In genomic region chr10:16799621-16800020, GRCh38 we compare ENCODE assay signal across 13 cellular contexts. TPM values are rescaled to one million over a fixed set of nuclear protein-coding genes. Genes with fewer than 3 reads are reported as not detected.
DNase-seq lines count a peak whose midpoint lies in the region; ATAC-seq and TF ChIP-seq lines count a peak whose summit lies in the region.
"Had no signal": no experiment of that assay in that cellular context is flagged by ENCODE, and none has a peak within 500 bp of the region (broad histone marks: within the 10 kb centered on the region; RNA-seq: fewer than 3 reads in every experiment).

No MANE protein-coding gene starts in this region.

- no peak overlapping the region for H3K4me3 ChIP-seq in lower lobe of right lung

- peak overlapping the region in 1 of 2 donors; percentile 75 for H3K4me3 Mint-ChIP-seq in activated T-cell treated with anti-CD3 and anti-CD28 coated beads, Interleukin-2, amount 50 U/mL, for 72 hours

- H3K9me3 ChIP-seq in lower lobe of right lung = no peaks in the 10 kb centered on the region

- intact Hi-C loops in lower lobe of right lung (cut with DNase I) = no loop called here

- H3K27ac Mint-ChIP-seq in activated T-cell treated with anti-CD3 and anti-CD28 coated beads, Interleukin-2, amount 50 U/mL, for 72 hours = peak overlapping the region; percentile 71

- no peaks in the 10 kb centered on the region for H3K27me3 Mint-ChIP-seq in activated T-cell treated with anti-CD3 and anti-CD28 coated beads, Interleukin-2, amount 50 U/mL, for 72 hours (ENCODE audit: low read depth)
- H3K27me3 Mint-ChIP-seq: activated naive CD8-positive, alpha-beta T cell had no signal

- no peaks in the 10 kb centered on the region for H3K36me3 ChIP-seq in lower lobe of right lung

- H3K9me3 Mint-ChIP-seq in activated T-cell treated with anti-CD3 and anti-CD28 coated beads, Interleukin-2, amount 50 U/mL, for 72 hours = no peaks in the 10 kb centered on the region

- H3K36me3 Mint-ChIP-seq in activated T-cell treated with anti-CD3 and anti-CD28 coated beads, Interleukin-2, amount 50 U/mL, for 72 hours (ENCODE audit: insufficient read depth in 2 of 2) = peaks cover 8 to 9% of the 10 kb centered on the region in 2 donors

- ATAC-seq in GM18498 (IDR thresholded peaks at IDR 0.05; ENCODE audit: unreplicated experiment) (peak; percentile 78), GM19372 (IDR thresholded peaks at IDR 0.05; ENCODE audit: low read depth, unreplicated experiment) (peak; percentile 82), HG02885 (IDR thresholded peaks at IDR 0.05; ENCODE audit: poor library complexity, unreplicated experiment) (peak; percentile 92), lower lobe of right lung (no peak)
- peak; percentile 32 to 73 for ATAC-seq in activated T-cell treated with anti-CD3 and anti-CD28 coated beads, Interleukin-2, amount 50 U/mL, for 72 hours (replicated peaks in 1 of 2)

- no peaks in the 10 kb centered on the region for H3K27me3 ChIP-seq in lower lobe of right lung (ENCODE audit: low read depth)

- H3K4me1 Mint-ChIP-seq in activated T-cell treated with anti-CD3 and anti-CD28 coated beads, Interleukin-2, amount 50 U/mL, for 72 hours (ENCODE audit: low read depth) = peaks cover 31% of the 10 kb centered on the region

- H3K4me1 ChIP-seq in lower lobe of right lung = peaks cover 5% of the 10 kb centered on the region

- DNase-seq in activated T-cell treated with anti-CD3 and anti-CD28 coated beads, Interleukin-2, amount 50 U/mL, for 72 hours = peak; percentile 28 to 53
- no peak for DNase-seq in NCI-H748 (lab: John Stamatoyannopoulos, UW; ENCODE audit: unreplicated experiment)
- no peak for DNase-seq in lower lobe of right lung
- no peak for DNase-seq in NCI-H1092 (lab: John Stamatoyannopoulos, UW)
- no peak for DNase-seq in DMS 273 treated with DMSO at 0.1 percent for 48 hours (lab: John Stamatoyannopoulos, UW)
- DNase-seq: Calu3, left cardiac atrium, right cardiac atrium, SW 1271 had no signal

- TF ChIP-seq CTCF in lower lobe of right lung (IDR thresholded peaks at IDR 0.05) = no peak

- H3K27ac ChIP-seq in lower lobe of right lung = no peak overlapping the region

RNA-seq across cellular contexts. Expression of gene RSU1, which starts 17.6 kb away (rescaled TPM):
- total RNA-seq in activated T-cell treated with anti-CD3 and anti-CD28 coated beads, Interleukin-2, amount 50 U/mL, for 72 hours = 10 to 100 TPM; 49.1 to 53.1 TPM
- total RNA-seq in lower lobe of right lung = 81.6 TPM

Comparison
In these comparisons a context has a peak if more than half of its experiments do, and no peak if none do; other contexts are left out.
1. ATAC-seq: peak in GM18498 (single experiment), GM19372 (single experiment), HG02885 (single experiment) and activated T-cell treated with anti-CD3 and anti-CD28 coated beads, Interleukin-2, amount 50 U/mL, for 72 hours (2 of 2); none in lower lobe of right lung (0 of 2).
2. DNase-seq: peak in activated T-cell treated with anti-CD3 and anti-CD28 coated beads, Interleukin-2, amount 50 U/mL, for 72 hours (2 of 2); none in NCI-H748 (single experiment), lower lobe of right lung (single experiment), NCI-H1092 (single experiment) and DMS 273 treated with DMSO at 0.1 percent for 48 hours (single experiment).